ENCODE assay signal across 1 cellular context in genomic region chr16:1466968-1467521, GRCh38.
TF ChIP-seq lines count a peak whose summit lies in the region.

No MANE protein-coding gene starts in this region.

TF ChIP-seq in HEK293, 187 proteins besides CTCF, POLR2A, EP300 and RAD21 (continued from another document):
- TF ChIP-seq ZNF518A (tag by site-specific recombination; conservative IDR thresholded peaks at IDR 0.05; ENCODE audit: low read depth) (no peak), ZNF529 (tag by site-specific recombination; IDR thresholded peaks at IDR 0.05; ENCODE audit: insufficient replicate concordance) (no peak), BCL6B (tag by site-specific recombination; IDR thresholded peaks at IDR 0.05) (no peak), ZFP69B (tag by site-specific recombination; IDR thresholded peaks at IDR 0.05) (no peak), ZNF704 (tag by site-specific recombination; IDR thresholded peaks at IDR 0.05) (no peak), ZNF768 (tag by site-specific recombination; IDR thresholded peaks at IDR 0.05) (no peak), ZNF174 (tag by site-specific recombination; IDR thresholded peaks at IDR 0.05) (no peak)
